In the genomic region with DNA sequence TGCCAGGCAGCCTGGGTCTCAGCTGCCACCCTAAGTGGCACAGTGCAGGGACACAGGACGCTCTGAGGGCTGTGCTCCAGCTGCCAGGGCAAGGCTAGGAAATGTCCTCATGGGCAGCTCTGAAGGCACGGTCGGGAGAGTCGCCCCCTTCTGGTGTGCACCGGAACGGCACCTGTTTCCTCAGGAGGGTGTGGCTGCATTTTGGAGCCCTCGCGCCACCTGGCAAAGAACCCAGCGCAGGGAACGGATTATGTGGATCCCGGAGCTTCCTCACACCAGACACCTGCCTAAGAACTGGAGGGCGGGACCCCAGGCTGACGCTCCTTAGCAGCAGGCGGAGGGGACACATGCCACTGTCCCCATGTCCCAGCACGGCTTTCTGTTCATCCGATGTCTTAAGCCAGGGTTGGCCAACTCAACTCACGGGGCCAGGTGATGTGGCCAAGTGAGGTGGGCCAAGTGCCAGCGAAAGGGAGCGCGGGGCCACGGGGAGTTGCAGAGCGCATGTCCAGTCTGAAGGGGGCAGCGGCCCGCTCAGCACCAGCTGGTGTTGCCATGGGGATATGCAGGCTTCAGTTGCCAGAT, we compare ENCODE assay signal across 9 cellular contexts. TPM values are rescaled to one million over a fixed set of nuclear protein-coding genes. Genes with fewer than 3 reads are reported as not detected.
DNase-seq lines count a peak whose midpoint lies in the region; ATAC-seq and TF ChIP-seq lines count a peak whose summit lies in the region.
"Had no signal": no experiment of that assay in that cellular context is flagged by ENCODE, and none has a peak within 500 bp of the region (broad histone marks: within the 10 kb centered on the region; RNA-seq: fewer than 3 reads in every experiment).

No MANE protein-coding gene starts in this region.

- H3K4me1 Mint-ChIP-seq in natural killer cell: peaks cover 7% of the 10 kb centered on the region in 2 donors

- intact Hi-C loops in lower lobe of right lung (cut with DNase I): loop anchor here (5.0 kb wide), 1 partner anchor 113 kb away; no protein-coding TSS in a partner anchor
- intact Hi-C loops in natural killer cell (cut with micrococcal nuclease): no loop called here

- peaks cover 5% of the 10 kb centered on the region for H3K27me3 ChIP-seq in lower lobe of right lung (ENCODE audit: low read depth)
- H3K27me3 ChIP-seq: Peyer's patch had no signal

- no peaks in the 10 kb centered on the region for H3K9me3 Mint-ChIP-seq in natural killer cell

- H3K36me3 Mint-ChIP-seq in natural killer cell: no peaks in the 10 kb centered on the region

- H3K27me3 Mint-ChIP-seq in natural killer cell (ENCODE audit: low read depth in 2 of 2): peaks cover 14 to 26% of the 10 kb centered on the region in 2 donors

- no peaks in the 10 kb centered on the region for H3K36me3 ChIP-seq in lower lobe of right lung
- H3K36me3 ChIP-seq: Peyer's patch had no signal

- TF ChIP-seq CTCF in AG10803 (conservative IDR thresholded peaks at IDR 0.05; ENCODE audit: low read length): peak; percentile 30; the same call in 1 of the 2 replicates
- peak; percentile 37 for TF ChIP-seq CTCF in lower lobe of right lung (IDR thresholded peaks at IDR 0.05)
- TF ChIP-seq CTCF in natural killer cell (IDR thresholded peaks at IDR 0.05): no peak

- ATAC-seq in lower lobe of right lung (no peak), GM21723 (IDR thresholded peaks at IDR 0.05; ENCODE audit: unreplicated experiment) (no peak), HG02884 (IDR thresholded peaks at IDR 0.05; ENCODE audit: unreplicated experiment) (no peak), natural killer cell (no peak)

- no peak overlapping the region for H3K27ac ChIP-seq in lower lobe of right lung
- H3K27ac ChIP-seq: Peyer's patch had no signal

- H3K4me3 Mint-ChIP-seq in natural killer cell: no peak overlapping the region

- H3K4me3 ChIP-seq in AG10803 (ENCODE audit: low read length) (no peak overlapping the region), lower lobe of right lung (no peak overlapping the region)
- H3K4me3 ChIP-seq: Peyer's patch had no signal

- H3K4me1 ChIP-seq in lower lobe of right lung: peaks cover 15% of the 10 kb centered on the region

- no peak overlapping the region for H3K27ac Mint-ChIP-seq in natural killer cell

- no peaks in the 10 kb centered on the region for H3K9me3 ChIP-seq in lower lobe of right lung
- H3K9me3 ChIP-seq: Peyer's patch had no signal

- DNase-seq in AG10803 (ENCODE audit: low read depth) (no peak), HCEC 1CT (peak; percentile 29), lower lobe of right lung (no peak), NCI-H146 (lab: John Stamatoyannopoulos, UW) (no peak), natural killer cell (no peak)
- DNase-seq in activated CD8-positive, alpha-beta memory T cell treated with anti-CD3 and anti-CD28 coated beads, Interleukin-2, amount 50 U/mL, for 48 hours: peak; percentile 81
- DNase-seq: Peyer's patch had no signal

RNA-seq across cellular contexts. Expression of a gene that starts 5.1 kb away (rescaled TPM):
- total RNA-seq in lower lobe of right lung: not detected
- total RNA-seq in natural killer cell: not detected
- total RNA-seq: Peyer's patch had no signal

RNA-seq across cellular contexts. Expression of a gene that starts 36.0 kb away (rescaled TPM):
- total RNA-seq in lower lobe of right lung (not detected), natural killer cell (not detected)
- total RNA-seq: Peyer's patch had no signal

Comparison
In these comparisons a context has a peak if more than half of its experiments do, and no peak if none do; other contexts are left out.
1. DNase-seq: peak in HCEC 1CT (single experiment) and activated CD8-positive, alpha-beta memory T cell treated with anti-CD3 and anti-CD28 coated beads, Interleukin-2, amount 50 U/mL, for 48 hours (single experiment); none in AG10803 (single experiment), lower lobe of right lung (single experiment), NCI-H146 (single experiment) and natural killer cell (single experiment).